7 cellular contexts compared by ENCODE assay signal in the genomic region with DNA sequence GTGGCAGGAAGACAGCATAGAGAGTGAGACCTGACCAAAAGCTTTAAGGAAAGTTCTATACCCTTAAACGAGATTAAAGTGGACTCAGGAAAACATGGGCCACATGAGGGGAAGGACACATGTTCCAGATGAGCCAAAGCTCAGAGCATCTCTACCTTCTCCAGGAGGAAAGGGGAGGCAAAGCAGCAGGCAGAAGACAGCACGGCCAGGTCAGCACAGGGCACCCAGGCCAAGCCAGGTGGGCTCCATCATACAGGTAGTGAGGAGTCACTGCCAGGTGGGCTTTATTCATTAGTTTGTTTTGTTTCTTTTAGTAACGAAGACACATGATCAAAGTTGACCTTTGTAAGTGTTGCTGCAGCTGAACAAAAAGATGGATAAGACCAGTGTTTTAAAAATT.
DNase-seq lines count a peak whose midpoint lies in the region; ATAC-seq and TF ChIP-seq lines count a peak whose summit lies in the region.
"Not testable (repeated sequence)": the region's sequence is repeated elsewhere in the genome, so short reads cannot be mapped to it uniquely, and the experiment has no call there.

No MANE protein-coding gene starts in this region.

- H3K27me3 Mint-ChIP-seq in osteocyte (ENCODE audit: unreplicated experiment): peaks cover 26% of the 10 kb centered on the region

- H3K27me3 ChIP-seq in lower lobe of right lung (ENCODE audit: low read depth) (peaks cover 23% of the 10 kb centered on the region), suprapubic skin (peaks cover 28% of the 10 kb centered on the region)

- DNase-seq in activated CD4-positive, alpha-beta T cell treated with anti-CD3 and anti-CD28 coated beads for 1 hour: peak; percentile 9
- peak; percentile 63 for DNase-seq in activated effector memory CD4-positive, alpha-beta T cell treated with anti-CD3 and anti-CD28 coated beads, Interleukin-2, amount 50 U/mL, for 16 hours
- DNase-seq in Right ventricle myocardium superior (peak; percentile 43), left lobe of liver (ENCODE audit: low spot score) (peak; percentile 48), lower lobe of right lung (peak; percentile 55), osteocyte (ENCODE audit: extremely low spot score, unreplicated experiment) (peak; percentile 87), suprapubic skin (ENCODE audit: low spot score in 2 of 2) (peak; percentile 65 to 83)

- TF ChIP-seq CTCF in lower lobe of right lung (IDR thresholded peaks at IDR 0.05); osteocyte (IDR thresholded peaks at IDR 0.05); suprapubic skin (IDR thresholded peaks at IDR 0.05): not testable (repeated sequence)

- H3K36me3 Mint-ChIP-seq in osteocyte (ENCODE audit: unreplicated experiment): not testable (repeated sequence)

- intact Hi-C loops in Right ventricle myocardium superior (cut with DNase I); lower lobe of right lung (cut with DNase I): not testable (repeated sequence)

- H3K27ac ChIP-seq in lower lobe of right lung, suprapubic skin: not testable (repeated sequence)

- not testable (repeated sequence) for ATAC-seq in Right ventricle myocardium superior (ENCODE audit: poor library complexity); left lobe of liver; lower lobe of right lung

- not testable (repeated sequence) for H3K4me1 ChIP-seq in lower lobe of right lung, suprapubic skin

- H3K36me3 ChIP-seq in lower lobe of right lung, suprapubic skin: not testable (repeated sequence)

- not testable (repeated sequence) for TF ChIP-seq POLR2A in suprapubic skin (IDR thresholded peaks at IDR 0.05)

- not testable (repeated sequence) for H3K4me1 Mint-ChIP-seq in osteocyte (ENCODE audit: unreplicated experiment)

- not testable (repeated sequence) for H3K4me3 ChIP-seq in lower lobe of right lung, suprapubic skin

- not testable (repeated sequence) for H3K9me3 Mint-ChIP-seq in osteocyte (ENCODE audit: unreplicated experiment)

- not testable (repeated sequence) for H3K27ac Mint-ChIP-seq in osteocyte (ENCODE audit: unreplicated experiment)

- not testable (repeated sequence) for TF ChIP-seq EP300 in suprapubic skin (IDR thresholded peaks at IDR 0.05)

- not testable (repeated sequence) for H3K9me3 ChIP-seq in lower lobe of right lung, suprapubic skin

- H3K4me3 Mint-ChIP-seq in osteocyte (ENCODE audit: unreplicated experiment): not testable (repeated sequence)

- WGBS in suprapubic skin: 34% methylated on average over 3 of the region's 3 CpGs

Comparison
In these comparisons a context has a peak if more than half of its experiments do, and no peak if none do; other contexts are left out.
1. DNase-seq: peak in every context shown above with its lines; median percentile 87 in osteocyte; 74 in suprapubic skin; 63 in activated effector memory CD4-positive, alpha-beta T cell treated with anti-CD3 and anti-CD28 coated beads, Interleukin-2, amount 50 U/mL, for 16 hours; 55 in lower lobe of right lung; 48 in left lobe of liver; 43 in Right ventricle myocardium superior; 9 in activated CD4-positive, alpha-beta T cell treated with anti-CD3 and anti-CD28 coated beads for 1 hour.